ENCODE assay signal across 4 cellular contexts in the genomic region with DNA sequence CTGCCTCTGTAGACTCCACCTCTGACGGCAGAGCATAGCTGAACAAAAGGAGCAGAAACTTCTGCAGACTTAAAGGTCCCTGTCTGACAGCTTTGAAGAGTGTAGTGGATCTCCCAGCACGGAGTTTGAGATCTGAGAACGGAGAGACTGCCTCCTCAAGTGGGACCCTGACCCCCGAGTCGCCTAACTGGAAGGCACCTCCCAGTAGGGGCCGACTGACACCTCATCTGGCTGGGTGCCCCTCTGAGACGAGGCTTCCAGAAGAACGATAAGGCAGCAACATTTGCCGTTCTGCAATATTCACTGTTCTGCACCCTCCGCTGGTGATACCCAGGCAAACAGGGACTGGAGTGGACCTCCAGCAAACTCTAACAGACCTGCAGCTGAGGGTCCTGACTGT.
DNase-seq lines count a peak whose midpoint lies in the region; ATAC-seq and TF ChIP-seq lines count a peak whose summit lies in the region.
"Not testable (repeated sequence)": the region's sequence is repeated elsewhere in the genome, so short reads cannot be mapped to it uniquely, and the experiment has no call there.

No MANE protein-coding gene starts in this region.

- not testable (repeated sequence) for H3K27me3 ChIP-seq in spleen (replicated peaks in 1 of 7)

- not testable (repeated sequence) for TF ChIP-seq CTCF in chondrocyte (IDR thresholded peaks at IDR 0.05); spleen (IDR thresholded peaks at IDR 0.05 in 8 of 11, conservative IDR thresholded peaks at IDR 0.05 in 3 of 11)

- not testable (repeated sequence) for H3K36me3 Mint-ChIP-seq in chondrocyte (ENCODE audit: low read depth)

- not testable (repeated sequence) for H3K36me3 ChIP-seq in spleen

- H3K4me3 Mint-ChIP-seq in chondrocyte (ENCODE audit: unreplicated experiment) = not testable (repeated sequence)

- H3K4me1 Mint-ChIP-seq in chondrocyte (ENCODE audit: low read depth) = not testable (repeated sequence)

- intact Hi-C loops in Right ventricle myocardium inferior (cut with DNase I); left cardiac atrium (cut with DNase I); spleen (cut with DNase I; ENCODE audit: low total_unique reads): not testable (repeated sequence)

- H3K27ac Mint-ChIP-seq in chondrocyte (ENCODE audit: unreplicated experiment) = not testable (repeated sequence)

- not testable (repeated sequence) for ATAC-seq in Right ventricle myocardium inferior, left cardiac atrium

- not testable (repeated sequence) for H3K27ac ChIP-seq in spleen

- H3K4me1 ChIP-seq in spleen = not testable (repeated sequence)

- H3K9me3 Mint-ChIP-seq in chondrocyte (ENCODE audit: low read depth) = not testable (repeated sequence)

- H3K27me3 Mint-ChIP-seq in chondrocyte (ENCODE audit: low read depth) = not testable (repeated sequence)

- not testable (repeated sequence) for TF ChIP-seq POLR2A in spleen (IDR thresholded peaks at IDR 0.05)

- H3K9me3 ChIP-seq in spleen = peaks cover 0 to 17% (median 0%) of the 10 kb centered on the region in 8 donors

- not testable (repeated sequence) for H3K4me3 ChIP-seq in spleen

- peak; percentile 62 for DNase-seq in chondrocyte (ENCODE audit: low spot score)
- DNase-seq in Right ventricle myocardium inferior (ENCODE audit: missing footprints) = peak; percentile 7
- DNase-seq in left cardiac atrium = peak; percentile 14
- peak; percentile 47 for DNase-seq in spleen

- WGBS in spleen, 5 donors = 88 to 94% (median 90%) methylated on average over 10 of the region's 10 CpGs

Comparison
In these comparisons a context has a peak if more than half of its experiments do, and no peak if none do; other contexts are left out.
1. DNase-seq: peak in every context shown above with its lines; median percentile 62 in chondrocyte; 47 in spleen; 14 in left cardiac atrium; 7 in Right ventricle myocardium inferior.